In genomic region chr5:100856462-100856861, GRCh38 we compare ENCODE assay signal across 24 cellular contexts. TPM values are rescaled to one million over a fixed set of nuclear protein-coding genes. Genes with fewer than 3 reads are reported as not detected.
A peak's percentile ranks its signal among the peaks of the same experiment; 100 is the strongest.
DNase-seq lines count a peak whose midpoint lies in the region; ATAC-seq, FAIRE-seq and TF ChIP-seq lines count a peak whose summit lies in the region.
"Had no signal": no experiment of that assay in that cellular context is flagged by ENCODE, and none has a peak within 500 bp of the region (broad histone marks: within the 10 kb centered on the region; RNA-seq: fewer than 3 reads in every experiment).

No MANE protein-coding gene starts in this region.

- intact Hi-C loops in activated CD4-positive, alpha-beta T cell treated with anti-CD3 and anti-CD28 coated beads, Interleukin-2, amount 10 ng/mL, durations not matched to agents 24 days and 14 days (cut with micrococcal nuclease), result no loop called here
- intact Hi-C loops in HepG2 (cut with micrococcal nuclease; ENCODE audit: unreplicated experiment), result no loop called here

- BruUV-seq in HepG2 (replicated peaks; lab: Mats Ljungman, UMichigan), result no TSS peak

- H3K27ac ChIP-seq in SU-DHL-6 (ENCODE audit: low read depth, low read length) (peak overlapping the region; percentile 97), HepG2 (ENCODE audit: extremely low read length, insufficient read depth, low read length) (no peak overlapping the region)
- H3K27ac ChIP-seq: gastroesophageal sphincter, HL-60, vagina had no signal

- CTCF ChIA-PET in HepG2 (lab: Yijun Ruan, JAX; ENCODE audit: low intra/inter-chr PET ratio, low total read pairs), result no interaction called here

- peaks cover 51% of the 10 kb centered on the region for H3K36me3 Mint-ChIP-seq in activated CD4-positive, alpha-beta T cell treated with anti-CD3 and anti-CD28 coated beads, Interleukin-2, amount 10 ng/mL, durations not matched to agents 24 days and 14 days (ENCODE audit: low read depth)
- H3K36me3 Mint-ChIP-seq in naive B cell, result peaks cover 8 to 9% of the 10 kb centered on the region in 2 donors

- H3K4me3 ChIP-seq in SU-DHL-6 (ENCODE audit: insufficient read depth, low read length, poor library complexity, severe bottlenecking) (peak overlapping the region; percentile 51), HepG2 (replicated peaks in 1 of 3; ENCODE audit: insufficient read depth in 1 of 3, low read depth in 2 of 3, low read length in 3 of 3) (no peak overlapping the region)
- H3K4me3 ChIP-seq: gastroesophageal sphincter, GM23338, lung, vagina had no signal

- POLR2A ChIA-PET in HepG2 (lab: Yijun Ruan, JAX), result no interaction called here

- H3K27me3 Mint-ChIP-seq in activated CD4-positive, alpha-beta T cell treated with anti-CD3 and anti-CD28 coated beads, Interleukin-2, amount 10 ng/mL, durations not matched to agents 24 days and 14 days, result no peaks in the 10 kb centered on the region
- no peaks in the 10 kb centered on the region for H3K27me3 Mint-ChIP-seq in naive B cell

- H3K9ac ChIP-seq in SU-DHL-6 (ENCODE audit: low read length) (peak overlapping the region; percentile 54), HepG2 (ENCODE audit: insufficient read depth, low read depth, low read length) (no peak overlapping the region)

- H3K9me3 ChIP-seq in SU-DHL-6 (ENCODE audit: insufficient read depth, low read length), result no peaks in the 10 kb centered on the region
- no peaks in the 10 kb centered on the region for H3K9me3 ChIP-seq in HepG2 (ENCODE audit: low read length)
- H3K9me3 ChIP-seq: gastroesophageal sphincter, vagina had no signal

- H3K79me2 ChIP-seq in SU-DHL-6 (ENCODE audit: insufficient read depth, low read length) (peaks cover 37% of the 10 kb centered on the region), HepG2 (ENCODE audit: insufficient read depth, low read length) (no peaks in the 10 kb centered on the region)

- in situ Hi-C loops in HepG2 (cut with HindIII; ENCODE audit: extremely low pct_ligation_motif_present, low pct_unique_long_range_greater_than_20kb), result no loop called here

- TF ChIP-seq EP300 in HepG2 (IDR thresholded peaks at IDR 0.05; ENCODE audit: low read depth in 2 of 2, low read length in 2 of 2) (no peak), HepG2 (CRISPR knock-in tag; IDR thresholded peaks at IDR 0.05; ENCODE audit: borderline replicate concordance) (no peak)

- H3K27ac Mint-ChIP-seq in activated CD4-positive, alpha-beta T cell treated with anti-CD3 and anti-CD28 coated beads, Interleukin-2, amount 10 ng/mL, durations not matched to agents 24 days and 14 days, result peak overlapping the region; percentile 80
- H3K27ac Mint-ChIP-seq in naive B cell, result peak overlapping the region in 4 of 6 donors; percentile 36 to 83 (median 73)
- H3K27ac Mint-ChIP-seq: activated naive CD4-positive, alpha-beta T cell treated with anti-CD3 and anti-CD28 coated beads for 36 hours; GM23338 had no signal

- H2AFZ ChIP-seq in SU-DHL-6 (ENCODE audit: low read depth, low read length, severe bottlenecking), result no peak overlapping the region
- no peak overlapping the region for H2AFZ ChIP-seq in HepG2 (ENCODE audit: low read length)
- H2AFZ ChIP-seq: GM23338 had no signal

- TF ChIP-seq RAD21 in HepG2 (CRISPR knock-in tag; IDR thresholded peaks at IDR 0.05), result no peak

- H3K9me3 Mint-ChIP-seq in activated CD4-positive, alpha-beta T cell treated with anti-CD3 and anti-CD28 coated beads, Interleukin-2, amount 10 ng/mL, durations not matched to agents 24 days and 14 days, result peaks cover 11% of the 10 kb centered on the region
- H3K9me3 Mint-ChIP-seq in naive B cell, result no peaks in the 10 kb centered on the region
- H3K9me3 Mint-ChIP-seq: activated naive CD4-positive, alpha-beta T cell treated with anti-CD3 and anti-CD28 coated beads for 36 hours; GM23338 had no signal

- peaks cover 84% of the 10 kb centered on the region for H3F3A ChIP-seq in SU-DHL-6 (ENCODE audit: insufficient read depth)

- TF ChIP-seq POLR2A in GM12891 (IDR thresholded peaks at IDR 0.05; ENCODE audit: low read depth, low read length) (no peak), HepG2 (IDR thresholded peaks at IDR 0.05; ENCODE audit: insufficient read depth in 1 of 2, low read depth in 2 of 2, low read length in 2 of 2) (no peak)

- H3K27me3 ChIP-seq in SU-DHL-6 (ENCODE audit: low read length) (no peaks in the 10 kb centered on the region), HepG2 (ENCODE audit: control insufficient read depth in 1 of 2, insufficient read depth in 2 of 2, low read length in 2 of 2) (no peaks in the 10 kb centered on the region)
- H3K27me3 ChIP-seq: gastroesophageal sphincter, vagina had no signal

- ATAC-seq in naive B cell (ENCODE audit: low read depth in 2 of 2) (no peak), HepG2 (no peak), GM19463 (IDR thresholded peaks at IDR 0.05; ENCODE audit: unreplicated experiment) (no peak)
- ATAC-seq: esophagus mucosa, gastroesophageal sphincter, GM23338 had no signal

- no peak for DNase-seq in activated CD4-positive, alpha-beta T cell treated with anti-CD3 and anti-CD28 coated beads, Interleukin-2, amount 10 ng/mL, durations not matched to agents 24 days and 14 days
- DNase-seq in activated CD4-positive, alpha-beta T cell treated with anti-CD3 and anti-CD28 coated beads for 1 hour, result no peak
- DNase-seq in GM12891 (ENCODE audit: insufficient read length, low spot score) (no peak), naive B cell (no peak), HepG2 (ENCODE audit: low spot score) (no peak)
- DNase-seq in activated naive CD4-positive, alpha-beta T cell treated with anti-CD3 and anti-CD28 coated beads, Interleukin-2, amount 50 U/mL, for 16 hours, result no peak
- DNase-seq: activated naive CD4-positive, alpha-beta T cell treated with anti-CD3 and anti-CD28 coated beads for 36 hours; cerebellar nuclear complex; effector memory CD4-positive, alpha-beta T cell; NCI-H146; NCI-H226 had no signal

- peak overlapping the region; percentile 52 for H3K4me3 Mint-ChIP-seq in activated CD4-positive, alpha-beta T cell treated with anti-CD3 and anti-CD28 coated beads, Interleukin-2, amount 10 ng/mL, durations not matched to agents 24 days and 14 days
- peak overlapping the region in 3 of 8 donors; percentile 36 to 63 (median 61) for H3K4me3 Mint-ChIP-seq in naive B cell
- H3K4me3 Mint-ChIP-seq: activated naive CD4-positive, alpha-beta T cell treated with anti-CD3 and anti-CD28 coated beads for 36 hours; GM23338 had no signal

- H3K4me2 ChIP-seq in SU-DHL-6 (ENCODE audit: low read depth, low read length, poor library complexity, severe bottlenecking), result peak overlapping the region; percentile 94
- H3K4me2 ChIP-seq in HepG2 (ENCODE audit: low read depth, low read length), result no peak overlapping the region
- H3K4me2 ChIP-seq: GM23338 had no signal

- no peaks in the 10 kb centered on the region for H3K9me2 ChIP-seq in SU-DHL-6 (replicated peaks; ENCODE audit: insufficient read depth, low read length)

- peaks cover 48% of the 10 kb centered on the region for H3K4me1 Mint-ChIP-seq in activated CD4-positive, alpha-beta T cell treated with anti-CD3 and anti-CD28 coated beads, Interleukin-2, amount 10 ng/mL, durations not matched to agents 24 days and 14 days
- H3K4me1 Mint-ChIP-seq in naive B cell, result peaks cover 32 to 57% (median 47%) of the 10 kb centered on the region in 3 donors

- TF ChIP-seq CTCF in SU-DHL-6 (IDR thresholded peaks at IDR 0.05; ENCODE audit: insufficient read depth, low read length, poor library complexity, severe bottlenecking) (no peak), HepG2 (CRISPR knock-in tag; IDR thresholded peaks at IDR 0.05) (no peak)

- FAIRE-seq in GM12891 (lab: Jason Lieb, UNC), result peak; percentile 66
- no peak for FAIRE-seq in HepG2 (lab: Jason Lieb, UNC)
- FAIRE-seq: A204.1, astrocyte, keratinocyte, RCC 7860 had no signal

- no peaks in the 10 kb centered on the region for H3K4me1 ChIP-seq in HepG2 (ENCODE audit: insufficient read depth, low read length)
- H3K4me1 ChIP-seq: gastroesophageal sphincter, vagina had no signal

- WGBS in HepG2 (ENCODE audit: low lambda C conversion rate), result 38% methylated on average over 2 of the region's 2 CpGs

- H3K36me3 ChIP-seq in SU-DHL-6 (ENCODE audit: low read length) (peaks cover 11% of the 10 kb centered on the region; the same call in 1 of the 2 replicates), HepG2 (replicated peaks in 1 of 2; ENCODE audit: control insufficient read depth in 1 of 2, insufficient read depth in 2 of 2, low read length in 2 of 2) (no peaks in the 10 kb centered on the region)
- H3K36me3 ChIP-seq: gastroesophageal sphincter, vagina had no signal

- no peaks in the 10 kb centered on the region for H4K20me1 ChIP-seq in SU-DHL-6 (ENCODE audit: low read depth, low read length)
- no peaks in the 10 kb centered on the region for H4K20me1 ChIP-seq in HepG2 (ENCODE audit: insufficient read depth, low read length)

TF ChIP-seq in GM12891, 5 proteins besides CTCF, POLR2A, EP300 and RAD21 (continues in another document):
- TF ChIP-seq POU2F2 (IDR thresholded peaks at IDR 0.05; ENCODE audit: low read depth, low read length), result no peak

RNA-seq across cellular contexts. Expression of gene ST8SIA4, which starts 46.6 kb away (rescaled TPM):
- 61.3 and 62.3 TPM in 2 replicates for total RNA-seq in activated CD4-positive, alpha-beta T cell treated with anti-CD3 and anti-CD28 coated beads, Interleukin-2, amount 10 ng/mL, durations not matched to agents 24 days and 14 days
- 13.3 TPM for polyA plus RNA-seq in GM12891 (2012; ENCODE audit: low read depth, missing spikeins)
- polyA plus RNA-seq in naive B cell (ENCODE audit: low read depth in 6 of 6) (10 to 100 TPM; 15.3 to 29.7 (median 22.0) TPM), HepG2 (2011; rRNA removed) (not detected in 2 replicates)
- not detected in 2 replicates for total RNA-seq in HepG2 (2016; rRNA removed; fragmentation: Illumina TruSeq; extraction: Trizol)
- total RNA-seq in HepG2 (2016; cell fraction: cytosol; rRNA removed; fragmentation: Illumina TruSeq; extraction: Trizol; ENCODE audit: low read depth), result not detected in 2 replicates
- not detected in 2 replicates for total RNA-seq in HepG2 (2016; cell fraction: insoluble cytoplasmic fraction; rRNA removed; fragmentation: Illumina TruSeq; extraction: Trizol)
- total RNA-seq in HepG2 (2016; cell fraction: membrane; rRNA removed; fragmentation: Illumina TruSeq; extraction: Trizol), result not detected in 2 replicates
- not detected in 2 replicates for total RNA-seq in HepG2 (2016; cell fraction: nucleus; rRNA removed; fragmentation: Illumina TruSeq; extraction: Trizol)
- polyA plus RNA-seq in HepG2 (2011; cell fraction: cytosol; rRNA removed), result not detected in 2 replicates
- polyA plus RNA-seq in HepG2 (2011; cell fraction: nucleus; rRNA removed), result not detected in 2 replicates
- polyA plus RNA-seq in HepG2 (2012), result not detected in 2 replicates
- not detected in 2 replicates for polyA plus RNA-seq in HepG2 (2016; cell fraction: cytosol; fragmentation: Illumina TruSeq; extraction: Trizol; ENCODE audit: low read depth)
- not detected in 2 replicates for polyA plus RNA-seq in HepG2 (2016; cell fraction: insoluble cytoplasmic fraction; fragmentation: Illumina TruSeq; extraction: Trizol; ENCODE audit: low read depth)
- polyA plus RNA-seq in HepG2 (2016; cell fraction: membrane; fragmentation: Illumina TruSeq; extraction: Trizol; ENCODE audit: low read depth), result not detected in 2 replicates
- not detected in 2 replicates for polyA plus RNA-seq in HepG2 (2016; cell fraction: nucleus; fragmentation: Illumina TruSeq; extraction: Trizol; ENCODE audit: insufficient read depth, low read depth)
- polyA minus RNA-seq in HepG2 (2011; rRNA and poly(A)+ RNA removed; ENCODE audit: low replicate concordance), result not detected in 2 replicates
- polyA minus RNA-seq in HepG2 (2011; cell fraction: cytosol; rRNA and poly(A)+ RNA removed), result not detected in 2 replicates
- polyA minus RNA-seq in HepG2 (2011; cell fraction: nucleus; rRNA and poly(A)+ RNA removed), result under 0.01 TPM in 1 of 2 replicates, not detected in the other
- polyA plus RNA-seq: BJ had no signal

Comparison
In these comparisons a context has a peak if more than half of its experiments do, and no peak if none do; other contexts are left out.
1. RNA of gene ST8SIA4, which starts 46.6 kb away (total RNA-seq): 61.3 to 62.3 TPM in activated CD4-positive, alpha-beta T cell treated with anti-CD3 and anti-CD28 coated beads, Interleukin-2, amount 10 ng/mL, durations not matched to agents 24 days and 14 days; not detected in HepG2; every median in the first group is over 10 times any median in the second.